In genomic region chr4:111793686-111794085, GRCh38 we compare ENCODE assay signal across 27 cellular contexts.
"Had no signal": no experiment of that assay in that cellular context is flagged by ENCODE, and none has a peak within 500 bp of the region (broad histone marks: within the 10 kb centered on the region; RNA-seq: fewer than 3 reads in every experiment).

No MANE protein-coding gene starts in this region.

- H3K4me1 Mint-ChIP-seq: activated CD8-positive, alpha-beta memory T cell treated with anti-CD3 and anti-CD28 coated beads, Interleukin-2, amount 10 ng/mL, durations not matched to agents 7 days and 5 days had no signal

- ATAC-seq: activated CD8-positive, alpha-beta memory T cell treated with anti-CD3 and anti-CD28 coated beads, Interleukin-2, amount 10 ng/mL, durations not matched to agents 7 days and 5 days; Panc1; SK-N-SH treated with all-trans-retinoic acid at 6 μM for 48 hours had no signal

- H3K36me3 Mint-ChIP-seq: activated CD8-positive, alpha-beta memory T cell treated with anti-CD3 and anti-CD28 coated beads, Interleukin-2, amount 10 ng/mL, durations not matched to agents 7 days and 5 days; activated naive CD8-positive, alpha-beta T cell had no signal

- H3K27me3 Mint-ChIP-seq: activated CD8-positive, alpha-beta memory T cell treated with anti-CD3 and anti-CD28 coated beads, Interleukin-2, amount 10 ng/mL, durations not matched to agents 7 days and 5 days; activated naive CD8-positive, alpha-beta T cell; activated T-cell treated with anti-CD3 and anti-CD28 coated beads, Interleukin-2, amount 50 U/mL, for 24 hours had no signal

- H3K27ac Mint-ChIP-seq: activated CD8-positive, alpha-beta memory T cell treated with anti-CD3 and anti-CD28 coated beads, Interleukin-2, amount 10 ng/mL, durations not matched to agents 7 days and 5 days; activated naive CD4-positive, alpha-beta T cell treated with anti-CD3 and anti-CD28 coated beads for 36 hours; activated naive CD8-positive, alpha-beta T cell; activated T-cell treated with anti-CD3 and anti-CD28 coated beads, Interleukin-2, amount 50 U/mL, for 24 hours; activated T-helper 1 cell treated with anti-CD3 and anti-CD28 coated beads, Interleukin-12 subunit alpha, Interleukin-12 subunit beta, Interleukin-2, Interleukin-4 antibody, amounts not matched to agents 30 ng/mL and 10 ng/mL and 1 ng/mL, durations not matched to agents 14 hours and 24 hours and 36 hours had no signal

- H3K4me1 ChIP-seq: SJCRH30 had no signal

- H3K4me3 Mint-ChIP-seq: activated CD8-positive, alpha-beta memory T cell treated with anti-CD3 and anti-CD28 coated beads, Interleukin-2, amount 10 ng/mL, durations not matched to agents 7 days and 5 days; activated naive CD4-positive, alpha-beta T cell treated with anti-CD3 and anti-CD28 coated beads for 36 hours; activated naive CD8-positive, alpha-beta T cell; activated T-cell treated with anti-CD3 and anti-CD28 coated beads, Interleukin-2, amount 50 U/mL, for 24 hours; activated T-helper 1 cell treated with anti-CD3 and anti-CD28 coated beads, Interleukin-12 subunit alpha, Interleukin-12 subunit beta, Interleukin-2, Interleukin-4 antibody, amounts not matched to agents 30 ng/mL and 10 ng/mL and 1 ng/mL, durations not matched to agents 14 hours and 24 hours and 36 hours had no signal

- FAIRE-seq: astrocyte had no signal

- H3K4me3 ChIP-seq: SJCRH30 had no signal

- H3K9me3 Mint-ChIP-seq: activated naive CD4-positive, alpha-beta T cell treated with anti-CD3 and anti-CD28 coated beads for 36 hours; activated T-cell treated with anti-CD3 and anti-CD28 coated beads, Interleukin-2, amount 50 U/mL, for 24 hours; activated T-helper 1 cell treated with anti-CD3 and anti-CD28 coated beads, Interleukin-12 subunit alpha, Interleukin-12 subunit beta, Interleukin-2, Interleukin-4 antibody, amounts not matched to agents 30 ng/mL and 10 ng/mL and 1 ng/mL, durations not matched to agents 14 hours and 24 hours and 36 hours had no signal

- DNase-seq: activated CD4-positive, alpha-beta T cell treated with anti-CD3 and anti-CD28 coated beads for 48 hours; activated CD4-positive, alpha-beta T cell treated with anti-CD3 and anti-CD28 coated beads, Interleukin-2, amount 50 U/mL, for 4 hours; activated CD4-positive, CD25-positive, alpha-beta regulatory T cell treated with anti-CD3 and anti-CD28 coated beads, Interleukin-2, amount 50 U/mL, for 72 hours; activated CD8-positive, alpha-beta memory T cell treated with anti-CD3 and anti-CD28 coated beads, Interleukin-2, amount 10 ng/mL, durations not matched to agents 7 days and 5 days; activated gamma-delta T cell; activated naive CD4-positive, alpha-beta T cell treated with anti-CD3 and anti-CD28 coated beads for 36 hours; activated T-cell treated with anti-CD3 and anti-CD28 coated beads, Interleukin-2, amount 50 U/mL, for 24 hours; amygdala; brain microvascular endothelial cell; cerebellar nuclear complex; Kasumi-1; NCI-H1930; NCI-H2171; NCI-H2227 treated with DMSO at 0.1 percent for 48 hours; NCI-H446 treated with DMSO at 0.1 percent for 48 hours; NCI-H524 treated with DMSO at 0.1 percent for 48 hours; NK-92 treated with Interleukin-12 subunit alpha and Interleukin-12 subunit beta, amount 100 ng/mL, for 24 hours; OCI-M1; Right ventricle myocardium superior; RPMI8226; SJCRH30; SW 1271 had no signal

- H3K36me3 ChIP-seq: brain microvascular endothelial cell, SJCRH30 had no signal

- H3K27ac ChIP-seq: brain microvascular endothelial cell, SJCRH30 had no signal

- H3K27me3 ChIP-seq: brain microvascular endothelial cell, SJCRH30 had no signal

- H3K9me3 ChIP-seq: SJCRH30 had no signal
